ENCODE assay signal across 10 cellular contexts in genomic region chr3:82163907-82164520, GRCh38.
DNase-seq lines count a peak whose midpoint lies in the region; ATAC-seq, FAIRE-seq and TF ChIP-seq lines count a peak whose summit lies in the region.
"Had no signal": no experiment of that assay in that cellular context is flagged by ENCODE, and none has a peak within 500 bp of the region (broad histone marks: within the 10 kb centered on the region; RNA-seq: fewer than 3 reads in every experiment).

No MANE protein-coding gene starts in this region.

- peak overlapping the region; percentile 24 for H2AFZ ChIP-seq in endothelial cell of umbilical vein (ENCODE audit: low read depth, low read length)

- no peak for ATAC-seq in activated CD4-positive, CD25-positive, alpha-beta regulatory T cell treated with anti-CD3 and anti-CD28 coated beads, Interleukin-2, amount 50 U/mL, for 24 hours

- H3K27ac Mint-ChIP-seq in MCF 10A (ENCODE audit: low read depth, unreplicated experiment) (no peak overlapping the region), type B pancreatic cell (no peak overlapping the region)

- H4K20me1 ChIP-seq in endothelial cell of umbilical vein (replicated peaks; ENCODE audit: control insufficient read depth, extremely low read depth, insufficient read depth, low read length) = no peaks in the 10 kb centered on the region

- H3K27me3 Mint-ChIP-seq in MCF 10A (ENCODE audit: insufficient read depth, unreplicated experiment) (no peaks in the 10 kb centered on the region), type B pancreatic cell (no peaks in the 10 kb centered on the region)

- dilution Hi-C loops in endothelial cell of umbilical vein (cut with MboI; ENCODE audit: extremely low pct_ligation_motif_present, low sequenced_read_pairs) = no loop called here

- no peaks in the 10 kb centered on the region for H3K9me1 ChIP-seq in endothelial cell of umbilical vein (replicated peaks; ENCODE audit: control insufficient read depth, extremely low read depth, insufficient read depth, low read length)

- CTCF ChIA-PET in MCF 10A (lab: Yijun Ruan, JAX) (no interaction called here), endothelial cell of umbilical vein (lab: Charles Lee) (interaction anchor here (1.2 kb wide), 1 partner anchor 254 kb away, joined by 5 read pairs; no protein-coding TSS in a partner anchor)

- TF ChIP-seq POLR2A in breast epithelium (IDR thresholded peaks at IDR 0.05) (no peak), endothelial cell of umbilical vein (IDR thresholded peaks at IDR 0.05; ENCODE audit: low read depth, low read length) (no peak)

- H3K27ac ChIP-seq in breast epithelium (no peak overlapping the region), endothelial cell of umbilical vein (ENCODE audit: insufficient read depth, low read depth, low read length) (no peak overlapping the region)

- TF ChIP-seq CTCF in MCF 10A (IDR thresholded peaks at IDR 0.05; ENCODE audit: unreplicated experiment) (peak; percentile 18), breast epithelium (IDR thresholded peaks at IDR 0.05) (no peak), endothelial cell of umbilical vein (IDR thresholded peaks at IDR 0.05; ENCODE audit: extremely low read depth in 1 of 2, insufficient read depth in 1 of 2, low read depth in 1 of 2, low read length in 2 of 2) (no peak), type B pancreatic cell (conservative IDR thresholded peaks at IDR 0.05) (peak; percentile 76)

- H3K4me2 ChIP-seq in endothelial cell of umbilical vein (ENCODE audit: insufficient read depth, low read length) = no peak overlapping the region

- H3K9me3 Mint-ChIP-seq in MCF 10A (ENCODE audit: unreplicated experiment) = no peaks in the 10 kb centered on the region
- no peaks in the 10 kb centered on the region for H3K9me3 Mint-ChIP-seq in type B pancreatic cell

- FAIRE-seq in endothelial cell of umbilical vein (lab: Jason Lieb, UNC) = no peak

- H3K4me3 ChIP-seq in breast epithelium (no peak overlapping the region), endothelial cell of umbilical vein (replicated peaks in 1 of 3; ENCODE audit: insufficient read depth in 1 of 3, low read depth in 1 of 3, low read length in 3 of 3) (no peak overlapping the region)

- H3K4me1 ChIP-seq in breast epithelium (no peaks in the 10 kb centered on the region), endothelial cell of umbilical vein (ENCODE audit: control insufficient read depth, extremely low read depth, insufficient read depth, low read length) (no peaks in the 10 kb centered on the region)

- H3K4me3 Mint-ChIP-seq in MCF 10A (ENCODE audit: unreplicated experiment) (no peak overlapping the region), type B pancreatic cell (no peak overlapping the region)

- H3K9me3 ChIP-seq in breast epithelium (no peaks in the 10 kb centered on the region), endothelial cell of umbilical vein (replicated peaks; ENCODE audit: control insufficient read depth, insufficient read depth, low read length) (no peaks in the 10 kb centered on the region)

- no peaks in the 10 kb centered on the region for H3K27me3 ChIP-seq in breast epithelium
- no peaks in the 10 kb centered on the region for H3K27me3 ChIP-seq in endothelial cell of umbilical vein (ENCODE audit: control insufficient read depth in 2 of 2, insufficient read depth in 2 of 2, low read length in 2 of 2)

- POLR2A ChIA-PET in MCF 10A (lab: Yijun Ruan, JAX) (interaction anchor here (0.6 kb wide), 1 partner anchor 657 kb away, joined by 3 read pairs; no protein-coding TSS in a partner anchor), endothelial cell of umbilical vein (lab: Charles Lee) (no interaction called here)

- no peaks in the 10 kb centered on the region for H3K36me3 ChIP-seq in breast epithelium
- no peaks in the 10 kb centered on the region for H3K36me3 ChIP-seq in endothelial cell of umbilical vein (ENCODE audit: control insufficient read depth in 2 of 2, extremely low read depth in 1 of 2, insufficient read depth in 2 of 2, low read length in 2 of 2)

- H3K36me3 Mint-ChIP-seq in MCF 10A (ENCODE audit: insufficient read depth, unreplicated experiment) (no peaks in the 10 kb centered on the region), type B pancreatic cell (no peaks in the 10 kb centered on the region)

- BruUV-seq in MCF 10A (replicated peaks; lab: Mats Ljungman, UMichigan) = no TSS peak
- BruUV-seq in endothelial cell of umbilical vein (replicated peaks; lab: Mats Ljungman, UMichigan) = no TSS peak

- H3K4me1 Mint-ChIP-seq in MCF 10A (ENCODE audit: insufficient read depth, unreplicated experiment) = no peaks in the 10 kb centered on the region
- no peaks in the 10 kb centered on the region for H3K4me1 Mint-ChIP-seq in type B pancreatic cell (ENCODE audit: unreplicated experiment)

- no peak overlapping the region for H3K9ac ChIP-seq in endothelial cell of umbilical vein (replicated peaks; ENCODE audit: extremely low read depth, insufficient read depth, low read length)

- DNase-seq in MCF 10A (ENCODE audit: unreplicated experiment) (peak; percentile 6), breast epithelium (ENCODE audit: low spot score in 2 of 2) (no peak), MV-4-11 (lab: John Stamatoyannopoulos, UW) (peak; percentile 4), endothelial cell of umbilical vein (ENCODE audit: low read depth, low spot score) (peak; percentile 7), type B pancreatic cell (ENCODE audit: extremely low spot score, unreplicated experiment) (no peak), C1 segment of cervical spinal cord (lab: John Stamatoyannopoulos, UW) (no peak), NCI-H128 (lab: John Stamatoyannopoulos, UW; ENCODE audit: unreplicated experiment) (no peak)
- DNase-seq: activated gamma-delta T cell treated with Interleukin-2 at 50 U/mL for 16 hours, islet precursor cell had no signal

- no peaks in the 10 kb centered on the region for H3K79me2 ChIP-seq in endothelial cell of umbilical vein (ENCODE audit: control insufficient read depth, insufficient read depth, low read length)

- intact Hi-C loops in MCF 10A (cut with micrococcal nuclease) (no loop called here), breast epithelium (cut with DNase I; ENCODE audit: low total_unique reads) (loop anchor here (5.0 kb wide), 1 partner anchor 37 kb away; no protein-coding TSS in a partner anchor), endothelial cell of umbilical vein (cut with micrococcal nuclease) (no loop called here)

TF ChIP-seq in endothelial cell of umbilical vein, 7 proteins besides CTCF, POLR2A, EP300 and RAD21:
- TF ChIP-seq GATA2 (IDR thresholded peaks at IDR 0.05; ENCODE audit: insufficient read depth, insufficient read length, low read depth, low read length) (no peak), EZH2 (IDR thresholded peaks at IDR 0.05; ENCODE audit: borderline replicate concordance, low read depth, low read length, severe bottlenecking) (no peak), POLR2AphosphoS5 (IDR thresholded peaks at IDR 0.05; ENCODE audit: insufficient read depth, low read depth, low read length) (no peak), MYC (IDR thresholded peaks at IDR 0.05; ENCODE audit: low read depth, low read length) (no peak)
- TF ChIP-seq, protein P1, sequence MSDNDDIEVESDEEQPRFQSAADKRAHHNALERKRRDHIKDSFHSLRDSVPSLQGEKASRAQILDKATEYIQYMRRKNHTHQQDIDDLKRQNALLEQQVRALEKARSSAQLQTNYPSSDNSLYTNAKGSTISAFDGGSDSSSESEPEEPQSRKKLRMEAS (IDR thresholded peaks at IDR 0.05; ENCODE audit: insufficient read depth, insufficient read length) = no peak

Comparison
In these comparisons a context has a peak if more than half of its experiments do, and no peak if none do; other contexts are left out.
1. DNase-seq: peak in MCF 10A (single experiment), MV-4-11 (single experiment) and endothelial cell of umbilical vein (single experiment); none in breast epithelium (0 of 2), type B pancreatic cell (single experiment), C1 segment of cervical spinal cord (0 of 14) and NCI-H128 (single experiment).
2. CTCF ChIP-seq: peak in MCF 10A (single experiment) and type B pancreatic cell (single experiment); none in breast epithelium (0 of 3) and endothelial cell of umbilical vein (0 of 2).